Comparison of ENCODE assay signal across 10 cellular contexts in the genomic region with DNA sequence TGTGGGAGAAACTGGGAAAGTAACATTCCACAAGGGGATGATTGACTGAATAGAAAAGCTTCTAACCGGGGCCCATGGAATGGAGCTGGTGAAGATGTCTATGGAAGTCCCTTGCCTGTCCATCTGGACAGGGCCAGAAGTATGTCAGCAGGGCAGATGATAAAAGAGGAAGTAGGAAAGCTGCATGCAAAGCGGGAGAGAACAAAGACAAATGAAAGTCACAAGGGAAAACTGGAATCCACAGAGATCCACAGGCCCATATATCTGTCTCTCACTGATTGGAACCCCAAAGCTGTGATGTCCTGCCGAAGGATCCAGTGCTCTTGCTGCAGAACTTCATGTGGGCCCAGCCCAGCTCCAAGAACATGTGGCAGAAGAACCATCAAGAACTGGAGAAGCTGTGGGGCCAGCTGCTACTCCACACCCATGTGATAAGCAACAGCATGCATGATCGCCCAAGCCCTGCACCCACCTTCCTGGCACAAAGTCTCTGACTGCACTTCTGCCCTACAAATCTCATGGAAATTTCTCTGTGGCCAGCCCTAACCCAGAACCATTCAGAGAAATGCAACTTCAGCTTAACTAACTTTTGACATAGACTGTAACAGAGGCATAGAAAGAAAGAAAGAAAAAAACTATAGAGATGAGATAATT.
DNase-seq lines count a peak whose midpoint lies in the region; ATAC-seq and TF ChIP-seq lines count a peak whose summit lies in the region.
"Had no signal": no experiment of that assay in that cellular context is flagged by ENCODE, and none has a peak within 500 bp of the region (broad histone marks: within the 10 kb centered on the region; RNA-seq: fewer than 3 reads in every experiment).

No MANE protein-coding gene starts in this region.

- H3K27ac Mint-ChIP-seq in natural killer cell: no peak overlapping the region

- no peak for TF ChIP-seq CTCF in natural killer cell (IDR thresholded peaks at IDR 0.05)

- ATAC-seq in HG02588 (IDR thresholded peaks at IDR 0.05; ENCODE audit: unreplicated experiment) (peak; percentile 81), HG03442 (IDR thresholded peaks at IDR 0.05; ENCODE audit: unreplicated experiment) (peak; percentile 64), natural killer cell (no peak)

- DNase-seq in NOMO-1 treated with DMSO at 0.1 percent for 48 hours (lab: John Stamatoyannopoulos, UW; ENCODE audit: unreplicated experiment) (peak; percentile 5), NOMO-1 (lab: John Stamatoyannopoulos, UW; ENCODE audit: unreplicated experiment in 2 of 2) (no peak), HK-2 (ENCODE audit: unreplicated experiment) (no peak), DMS79 (lab: John Stamatoyannopoulos, UW) (no peak), natural killer cell (no peak)
- DNase-seq in stimulated activated CD4-positive, alpha-beta T cell treated with anti-CD3 and anti-CD28 coated beads, Interleukin-4, amount 100 ng/mL, for 1 hour: no peak
- DNase-seq: activated T-cell treated with anti-CD3 and anti-CD28 coated beads for 4 hours; stimulated activated CD8-positive, alpha-beta memory T cell treated with anti-CD3 and anti-CD28 coated beads, Interleukin-4, amount 100 ng/mL, for 48 hours had no signal

- intact Hi-C loops in natural killer cell (cut with micrococcal nuclease): no loop called here

- H3K9me3 Mint-ChIP-seq in natural killer cell: peaks cover 0 to 4% of the 10 kb centered on the region in 2 donors

- no peak overlapping the region for H3K4me3 Mint-ChIP-seq in natural killer cell

- H3K36me3 Mint-ChIP-seq in natural killer cell: no peaks in the 10 kb centered on the region

- no peaks in the 10 kb centered on the region for H3K27me3 Mint-ChIP-seq in natural killer cell (ENCODE audit: low read depth in 2 of 2)

- no peaks in the 10 kb centered on the region for H3K4me1 Mint-ChIP-seq in natural killer cell

Comparison
In these comparisons a context has a peak if more than half of its experiments do, and no peak if none do; other contexts are left out.
1. ATAC-seq: peak in HG02588 (single experiment) and HG03442 (single experiment); none in natural killer cell (0 of 3).